25 cellular contexts compared by ENCODE assay signal in genomic region chr3:171977426-171977825, GRCh38.
"Had no signal": no experiment of that assay in that cellular context is flagged by ENCODE, and none has a peak within 500 bp of the region (broad histone marks: within the 10 kb centered on the region; RNA-seq: fewer than 3 reads in every experiment).

No MANE protein-coding gene starts in this region.

- ATAC-seq: activated T-cell treated with anti-CD3 and anti-CD28 coated beads, Interleukin-2, amount 50 U/mL, for 4 hours had no signal

- DNase-seq: activated CD4-positive, alpha-beta T cell treated with anti-CD3 and anti-CD28 coated beads, Interleukin-2, amount 10 ng/mL, durations not matched to agents 24 days and 14 days; activated CD4-positive, CD25-positive, alpha-beta regulatory T cell; activated CD8-positive, alpha-beta memory T cell treated with anti-CD3 and anti-CD28 coated beads, Interleukin-2, amount 50 U/mL, for 4 hours; activated CD8-positive, alpha-beta T cell treated with anti-CD3 and anti-CD28 coated beads for 36 hours; activated naive CD4-positive, alpha-beta T cell treated with anti-CD3 and anti-CD28 coated beads for 36 hours; activated T-cell treated with anti-CD3 and anti-CD28 coated beads, Interleukin-2, amount 50 U/mL, for 4 hours; anterior cingulate cortex; brain microvascular endothelial cell; colonic mucosa; hypothalamus; midbrain; ovary; right lobe of liver; small intestine; stimulated activated CD4-positive, alpha-beta T cell treated with anti-CD3 and anti-CD28 coated beads, Interleukin-4, amount 100 ng/mL, for 1 hour; stimulated activated naive CD8-positive, alpha-beta T cell treated with anti-CD3 and anti-CD28 coated beads, Interleukin-15, amount 100 ng/mL, for 72 hours; transverse colon had no signal

- H3K4me3 ChIP-seq: colonic mucosa, lung, ovary, right lobe of liver, suprapubic skin, transverse colon had no signal

- H3K27ac ChIP-seq: brain microvascular endothelial cell, colonic mucosa, ovary, right lobe of liver, suprapubic skin, transverse colon had no signal

- H3K4me3 Mint-ChIP-seq: activated CD4-positive, alpha-beta T cell treated with anti-CD3 and anti-CD28 coated beads, Interleukin-2, amount 10 ng/mL, durations not matched to agents 24 days and 14 days; activated CD8-positive, alpha-beta T cell treated with anti-CD3 and anti-CD28 coated beads for 36 hours; activated naive CD4-positive, alpha-beta T cell treated with anti-CD3 and anti-CD28 coated beads for 36 hours; activated T-cell treated with anti-CD3 and anti-CD28 coated beads, Interleukin-2, amount 50 U/mL, for 4 hours; central memory CD8-positive, alpha-beta T cell; neural crest cell; stimulated activated naive CD8-positive, alpha-beta T cell treated with anti-CD3 and anti-CD28 coated beads, Interleukin-15, amount 100 ng/mL, for 72 hours; T-helper 2 cell treated with Interferon-gamma antibody and Interleukin-4, amounts not matched to agents 5 μg/mL and 100 μg/mL, for 36 hours had no signal

- H3K27ac Mint-ChIP-seq: activated CD4-positive, alpha-beta T cell treated with anti-CD3 and anti-CD28 coated beads, Interleukin-2, amount 10 ng/mL, durations not matched to agents 24 days and 14 days; activated CD8-positive, alpha-beta T cell treated with anti-CD3 and anti-CD28 coated beads for 36 hours; activated naive CD4-positive, alpha-beta T cell treated with anti-CD3 and anti-CD28 coated beads for 36 hours; T-helper 2 cell treated with Interferon-gamma antibody and Interleukin-4, amounts not matched to agents 5 μg/mL and 100 μg/mL, for 36 hours had no signal

- H3K9me3 ChIP-seq: colonic mucosa, ovary, right lobe of liver, suprapubic skin, transverse colon had no signal

- H3K27me3 ChIP-seq: brain microvascular endothelial cell, colonic mucosa, ovary, right lobe of liver, suprapubic skin, transverse colon had no signal

- H3K27me3 Mint-ChIP-seq: activated CD8-positive, alpha-beta T cell treated with anti-CD3 and anti-CD28 coated beads for 36 hours; central memory CD8-positive, alpha-beta T cell; stimulated activated naive CD8-positive, alpha-beta T cell treated with anti-CD3 and anti-CD28 coated beads, Interleukin-15, amount 100 ng/mL, for 72 hours had no signal

- H3K4me1 ChIP-seq: colonic mucosa, suprapubic skin, transverse colon had no signal

- H3K36me3 ChIP-seq: brain microvascular endothelial cell, colonic mucosa, ovary, right lobe of liver, suprapubic skin, transverse colon had no signal

- H3K9me3 Mint-ChIP-seq: activated CD4-positive, alpha-beta T cell treated with anti-CD3 and anti-CD28 coated beads, Interleukin-2, amount 10 ng/mL, durations not matched to agents 24 days and 14 days; activated CD8-positive, alpha-beta T cell treated with anti-CD3 and anti-CD28 coated beads for 36 hours; activated naive CD4-positive, alpha-beta T cell treated with anti-CD3 and anti-CD28 coated beads for 36 hours; activated T-cell treated with anti-CD3 and anti-CD28 coated beads, Interleukin-2, amount 50 U/mL, for 4 hours; central memory CD8-positive, alpha-beta T cell; neural crest cell; stimulated activated naive CD8-positive, alpha-beta T cell treated with anti-CD3 and anti-CD28 coated beads, Interleukin-15, amount 100 ng/mL, for 72 hours had no signal

- FAIRE-seq: endometrium, frontal cortex, keratinocyte, small intestine had no signal
